ENCODE assay signal across 18 cellular contexts in the genomic region with DNA sequence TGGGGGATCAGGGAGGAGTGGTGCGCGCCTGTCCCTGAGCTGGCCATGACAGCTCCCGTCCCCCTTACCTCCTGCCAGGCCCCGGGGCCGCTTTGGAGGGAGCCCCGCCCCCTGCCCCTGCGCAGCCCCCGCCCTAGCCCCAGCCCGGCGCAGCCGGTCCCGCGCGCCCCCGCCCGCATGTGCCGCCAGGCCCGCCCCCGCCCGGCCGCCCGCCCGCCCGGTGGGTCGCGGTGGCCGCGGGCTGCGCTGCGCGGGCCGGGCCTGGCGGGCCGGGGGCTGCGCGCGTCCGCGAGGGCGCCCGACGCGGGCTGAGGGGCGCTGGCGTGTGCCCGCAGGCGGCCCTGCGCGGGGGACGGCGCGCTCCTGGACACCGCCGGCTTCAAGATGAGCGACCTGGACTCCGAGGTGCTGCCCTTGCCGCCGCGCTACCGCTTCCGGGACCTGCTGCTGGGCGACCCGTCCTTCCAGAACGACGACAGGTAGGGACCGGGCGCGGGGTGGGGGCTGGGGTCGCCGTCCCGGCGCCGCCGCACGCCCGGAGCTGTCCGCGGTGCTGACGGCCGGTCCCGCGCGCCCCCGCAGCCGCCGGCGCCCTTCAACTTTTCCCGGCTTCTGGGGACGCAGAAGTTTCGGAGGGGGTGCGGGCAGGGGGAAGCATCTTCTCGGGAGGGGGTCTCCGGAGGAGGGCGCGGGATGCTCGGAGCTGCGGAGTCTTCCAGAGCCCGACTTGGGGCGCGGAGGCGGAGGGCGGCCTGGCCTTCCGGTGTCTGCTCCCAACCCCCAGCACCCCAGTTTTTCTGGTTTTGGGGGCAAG. TPM values are rescaled to one million over a fixed set of nuclear protein-coding genes. Genes with fewer than 3 reads are reported as not detected.
DNase-seq lines count a peak whose midpoint lies in the region; ATAC-seq, FAIRE-seq and TF ChIP-seq lines count a peak whose summit lies in the region.
"Had no signal": no experiment of that assay in that cellular context is flagged by ENCODE, and none has a peak within 500 bp of the region (broad histone marks: within the 10 kb centered on the region; RNA-seq: fewer than 3 reads in every experiment).

No MANE protein-coding gene starts in this region.

- no peak overlapping the region for H3K9ac ChIP-seq in IMR-90 (ENCODE audit: low read depth, low read length)
- H3K9ac ChIP-seq in endothelial cell of umbilical vein (replicated peaks; ENCODE audit: extremely low read depth, insufficient read depth, low read length), result no peak overlapping the region

- no peak overlapping the region for H3K56ac ChIP-seq in IMR-90 (ENCODE audit: extremely low read depth, insufficient read depth, low read length)

- H3K4me3 ChIP-seq in IMR-90 (ENCODE audit: insufficient read depth, low read depth, low read length), result no peak overlapping the region
- no peak overlapping the region for H3K4me3 ChIP-seq in endothelial cell of umbilical vein (replicated peaks in 1 of 3; ENCODE audit: insufficient read depth in 1 of 3, low read depth in 1 of 3, low read length in 3 of 3)
- H3K4me3 ChIP-seq in neuron (ENCODE audit: low read length), result peak overlapping the region; percentile 14

- H2BK120ac ChIP-seq in IMR-90 (ENCODE audit: low read depth, low read length), result no peak overlapping the region

- H4K20me1 ChIP-seq in IMR-90 (ENCODE audit: insufficient read depth, low read length) (no peaks in the 10 kb centered on the region), endothelial cell of umbilical vein (replicated peaks; ENCODE audit: control insufficient read depth, extremely low read depth, insufficient read depth, low read length) (no peaks in the 10 kb centered on the region)

- intact Hi-C loops in IMR-90 (cut with micrococcal nuclease) (no loop called here), endothelial cell of umbilical vein (cut with micrococcal nuclease) (no loop called here)

- H3K18ac ChIP-seq in IMR-90 (ENCODE audit: low read depth, low read length), result no peak overlapping the region

- H3K27ac ChIP-seq in IMR-90 (ENCODE audit: insufficient read depth, low read length) (no peak overlapping the region), endothelial cell of umbilical vein (ENCODE audit: insufficient read depth, low read depth, low read length) (no peak overlapping the region)
- H3K27ac ChIP-seq: 22Rv1 had no signal

- no peak overlapping the region for H3K14ac ChIP-seq in IMR-90 (replicated peaks; ENCODE audit: low read depth, low read length)

- CTCF ChIA-PET in IMR-90 (lab: Yijun Ruan, JAX) (interaction anchor here (1.4 kb wide), 1 partner anchor 18 kb away, joined by 3 read pairs; no protein-coding TSS in a partner anchor), endothelial cell of umbilical vein (lab: Charles Lee) (interaction anchor here (1.2 to 1.4 kb wide), 2 partner anchors 12 to 18 kb away, joined by 3 to 4 read pairs; no protein-coding TSS in a partner anchor)

- H3K23ac ChIP-seq in IMR-90 (ENCODE audit: low read depth, low read length), result no peak overlapping the region

- H2AK9ac ChIP-seq in IMR-90 (replicated peaks; ENCODE audit: low read depth, low read length, poor library complexity), result no peak overlapping the region

- TF ChIP-seq CTCF in IMR-90 (conservative IDR thresholded peaks at IDR 0.05; ENCODE audit: low read depth, low read length) (no peak), endothelial cell of umbilical vein (IDR thresholded peaks at IDR 0.05; ENCODE audit: extremely low read depth in 1 of 2, insufficient read depth in 1 of 2, low read depth in 1 of 2, low read length in 2 of 2) (no peak)

- POLR2A ChIA-PET in IMR-90 (lab: Charles Lee; ENCODE audit: unreplicated experiment), result no interaction called here
- POLR2A ChIA-PET in endothelial cell of umbilical vein (lab: Charles Lee), result interaction anchor here (0.6 kb wide), 1 partner anchor 1258 kb away, joined by 3 read pairs; no protein-coding TSS in a partner anchor

- H3K9me1 ChIP-seq in IMR-90 (ENCODE audit: insufficient read depth, low read length) (no peaks in the 10 kb centered on the region), endothelial cell of umbilical vein (replicated peaks; ENCODE audit: control insufficient read depth, extremely low read depth, insufficient read depth, low read length) (no peaks in the 10 kb centered on the region)

- no peak overlapping the region for H2BK5ac ChIP-seq in IMR-90 (ENCODE audit: low read depth, low read length, poor library complexity, severe bottlenecking)

- H3K36me3 ChIP-seq in IMR-90 (ENCODE audit: control insufficient read depth, insufficient read depth, low read length) (no peaks in the 10 kb centered on the region), endothelial cell of umbilical vein (ENCODE audit: control insufficient read depth in 2 of 2, extremely low read depth in 1 of 2, insufficient read depth in 2 of 2, low read length in 2 of 2) (no peaks in the 10 kb centered on the region), neuron (ENCODE audit: insufficient read depth, low read length) (no peaks in the 10 kb centered on the region)

- H3K4me1 ChIP-seq in IMR-90 (ENCODE audit: control insufficient read depth, insufficient read depth, low read length), result no peaks in the 10 kb centered on the region
- H3K4me1 ChIP-seq in endothelial cell of umbilical vein (ENCODE audit: control insufficient read depth, extremely low read depth, insufficient read depth, low read length), result peaks cover 6% of the 10 kb centered on the region
- H3K4me1 ChIP-seq in neuron (ENCODE audit: insufficient read depth, low read length), result no peaks in the 10 kb centered on the region

- TF ChIP-seq POLR2A in IMR-90 (IDR thresholded peaks at IDR 0.05; ENCODE audit: low read depth, low read length) (no peak), endothelial cell of umbilical vein (IDR thresholded peaks at IDR 0.05; ENCODE audit: low read depth, low read length) (no peak)

- no TSS peak for BruUV-seq in IMR-90 (replicated peaks; lab: Mats Ljungman, UMichigan)
- BruUV-seq in endothelial cell of umbilical vein (replicated peaks; lab: Mats Ljungman, UMichigan), result no TSS peak

- in situ Hi-C loops in IMR-90 (cut with MboI; ENCODE audit: low sequenced_read_pairs), result no loop called here

- H2AFZ ChIP-seq in IMR-90 (replicated peaks; ENCODE audit: low read length, poor library complexity) (no peak overlapping the region), endothelial cell of umbilical vein (ENCODE audit: low read depth, low read length) (no peak overlapping the region), neuron (ENCODE audit: low read depth, low read length) (no peak overlapping the region)

- H2BK15ac ChIP-seq in IMR-90 (ENCODE audit: low read depth, low read length), result no peak overlapping the region

- H3K9me3 ChIP-seq in IMR-90 (ENCODE audit: control insufficient read depth, insufficient read depth, low read length) (no peaks in the 10 kb centered on the region), endothelial cell of umbilical vein (replicated peaks; ENCODE audit: control insufficient read depth, insufficient read depth, low read length) (no peaks in the 10 kb centered on the region), neuron (ENCODE audit: low read length) (no peaks in the 10 kb centered on the region)

- H4K91ac ChIP-seq in IMR-90 (ENCODE audit: insufficient read depth, low read depth, low read length), result no peak overlapping the region

- no peak overlapping the region for H4K8ac ChIP-seq in IMR-90 (ENCODE audit: low read depth in 2 of 2, low read length in 2 of 2)

- H2AK5ac ChIP-seq in IMR-90 (ENCODE audit: low read depth, low read length), result no peak overlapping the region

- FAIRE-seq in endothelial cell of umbilical vein (lab: Jason Lieb, UNC), result no peak
- FAIRE-seq: HTR-8/SVneo, islet of Langerhans had no signal

- no peaks in the 10 kb centered on the region for H3K79me2 ChIP-seq in endothelial cell of umbilical vein (ENCODE audit: control insufficient read depth, insufficient read depth, low read length)

- TF ChIP-seq RAD21 in IMR-90 (IDR thresholded peaks at IDR 0.05; ENCODE audit: low read length), result no peak

- dilution Hi-C loops in IMR-90 (cut with HindIII; ENCODE audit: low sequenced_read_pairs, unreplicated experiment), result no loop called here
- dilution Hi-C loops in endothelial cell of umbilical vein (cut with MboI; ENCODE audit: extremely low pct_ligation_motif_present, low sequenced_read_pairs), result no loop called here

- 3% methylated on average over 6 of the region's 103 CpGs; no CpG with 5 or more reads in 1 of the 2 experiments for WGBS in IMR-90 (ENCODE audit: extremely low coverage in 2 of 2, insufficient read length in 1 of 2), 2 experiments

- no peak overlapping the region for H4K5ac ChIP-seq in IMR-90 (ENCODE audit: low read depth, low read length)

- H2BK20ac ChIP-seq in IMR-90 (ENCODE audit: low read depth, low read length), result no peak overlapping the region

- H3K79me1 ChIP-seq in IMR-90 (ENCODE audit: low read depth in 1 of 2, low read length in 2 of 2), result no peaks in the 10 kb centered on the region

- H3K4ac ChIP-seq in IMR-90 (ENCODE audit: low read depth, low read length), result no peak overlapping the region

- H3K27me3 ChIP-seq in IMR-90 (ENCODE audit: control insufficient read depth, insufficient read depth, low read length) (peaks cover 29% of the 10 kb centered on the region), endothelial cell of umbilical vein (ENCODE audit: control insufficient read depth in 2 of 2, insufficient read depth in 2 of 2, low read length in 2 of 2) (peaks cover 13 to 28% of the 10 kb centered on the region in 2 experiments), neuron (ENCODE audit: insufficient read depth, low read length) (peaks cover 84% of the 10 kb centered on the region)

- H3K4me2 ChIP-seq in IMR-90 (ENCODE audit: low read depth, low read length) (no peak overlapping the region), endothelial cell of umbilical vein (ENCODE audit: insufficient read depth, low read length) (no peak overlapping the region)

- ATAC-seq in IMR-90 (ENCODE audit: low read depth) (peak; percentile 29; the same call in 1 of the 2 replicates), GM18498 (IDR thresholded peaks at IDR 0.05; ENCODE audit: unreplicated experiment) (no peak), HG03521 (IDR thresholded peaks at IDR 0.05; ENCODE audit: unreplicated experiment) (no peak), GM21528 (IDR thresholded peaks at IDR 0.05; ENCODE audit: low FRiP score, unreplicated experiment) (no peak)
- ATAC-seq: effector memory CD8-positive, alpha-beta T cell had no signal

- DNase-seq in DMS53 (lab: John Stamatoyannopoulos, UW), result peak; percentile 25
- no peak for DNase-seq in DMS53 treated with DMSO at 0.1 percent for 48 hours (lab: John Stamatoyannopoulos, UW; ENCODE audit: unreplicated experiment)
- no peak for DNase-seq in IMR-90
- no peak for DNase-seq in endothelial cell of umbilical vein (ENCODE audit: low read depth, low spot score)
- DNase-seq: activated CD8-positive, alpha-beta memory T cell treated with anti-CD3 and anti-CD28 coated beads, Interleukin-2, amount 50 U/mL, for 48 hours; activated naive CD4-positive, alpha-beta T cell treated with Interleukin-2 at 50 U/mL for 16 hours; CD4-positive, CD25-positive, alpha-beta regulatory T cell; effector memory CD8-positive, alpha-beta T cell had no signal

RNA-seq across cellular contexts. Expression of a gene that starts 12.5 kb away (rescaled TPM):
- total RNA-seq in IMR-90 (2012; rRNA removed) (not detected in 2 replicates), endothelial cell of umbilical vein (not detected in 2 replicates)
- polyA plus RNA-seq in IMR-90 (2012; rRNA removed) (not detected in 2 replicates), endothelial cell of umbilical vein (not detected in 2 replicates)
- not detected in 2 replicates for polyA plus RNA-seq in IMR-90 (2012; cell fraction: cytosol; rRNA removed)
- polyA plus RNA-seq in IMR-90 (2012; cell fraction: nucleus; rRNA removed; ENCODE audit: low replicate concordance), result 0.02 TPM in 1 of 2 replicates, not detected in the other
- polyA plus RNA-seq in endothelial cell of umbilical vein (2011; cell fraction: cytosol; rRNA removed), result not detected in 2 replicates
- not detected in 2 replicates for polyA plus RNA-seq in endothelial cell of umbilical vein (2011; cell fraction: nucleus; rRNA removed)
- polyA plus RNA-seq in endothelial cell of umbilical vein (2012), result 0.12 TPM in 1 of 2 replicates, not detected in the other
- not detected in 2 replicates for polyA minus RNA-seq in endothelial cell of umbilical vein
- polyA minus RNA-seq in endothelial cell of umbilical vein (2011; cell fraction: cytosol; rRNA and poly(A)+ RNA removed), result not detected
- polyA minus RNA-seq in endothelial cell of umbilical vein (2011; cell fraction: nucleus; rRNA and poly(A)+ RNA removed), result not detected in 2 replicates
- total RNA-seq: CD4-positive, CD25-positive, alpha-beta regulatory T cell; fibroblast of villous mesenchyme; T-helper 1 cell treated with Interleukin-12 subunit alpha and Interleukin-12 subunit beta and Interleukin-4 antibody, amounts not matched to agents 30 ng/mL and 1 ng/mL, for 36 hours had no signal
- polyA plus RNA-seq: CD4-positive, CD25-positive, alpha-beta regulatory T cell had no signal

RNA-seq across cellular contexts. Expression of a gene that starts 15.2 kb away (rescaled TPM):
- total RNA-seq in IMR-90 (2012; rRNA removed), result not detected in 2 replicates
- not detected in 2 replicates for polyA plus RNA-seq in IMR-90 (2012; rRNA removed)
- not detected in 2 replicates for polyA plus RNA-seq in IMR-90 (2012; cell fraction: cytosol; rRNA removed)
- not detected in 2 replicates for polyA plus RNA-seq in IMR-90 (2012; cell fraction: nucleus; rRNA removed; ENCODE audit: low replicate concordance)
- total RNA-seq in endothelial cell of umbilical vein, result not detected in 2 replicates
- not detected in 2 replicates for polyA plus RNA-seq in endothelial cell of umbilical vein
- polyA plus RNA-seq in endothelial cell of umbilical vein (2011; cell fraction: cytosol; rRNA removed), result not detected in 2 replicates
- polyA plus RNA-seq in endothelial cell of umbilical vein (2011; cell fraction: nucleus; rRNA removed), result not detected in 2 replicates
- not detected in 2 replicates for polyA plus RNA-seq in endothelial cell of umbilical vein (2012)
- polyA minus RNA-seq in endothelial cell of umbilical vein, result not detected in 2 replicates
- polyA minus RNA-seq in endothelial cell of umbilical vein (2011; cell fraction: cytosol; rRNA and poly(A)+ RNA removed), result not detected
- polyA minus RNA-seq in endothelial cell of umbilical vein (2011; cell fraction: nucleus; rRNA and poly(A)+ RNA removed), result not detected in 2 replicates
- total RNA-seq: CD4-positive, CD25-positive, alpha-beta regulatory T cell; fibroblast of villous mesenchyme; mucosa of gallbladder; T-helper 1 cell treated with Interleukin-12 subunit alpha and Interleukin-12 subunit beta and Interleukin-4 antibody, amounts not matched to agents 30 ng/mL and 1 ng/mL, for 36 hours had no signal
- polyA plus RNA-seq: CD4-positive, CD25-positive, alpha-beta regulatory T cell had no signal

RNA-seq across cellular contexts. Expression of a gene that starts 51.3 kb away (rescaled TPM):
- not detected in 2 replicates for total RNA-seq in IMR-90 (2012; rRNA removed)
- polyA plus RNA-seq in IMR-90 (2012; rRNA removed), result not detected in 2 replicates
- not detected in 2 replicates for polyA plus RNA-seq in IMR-90 (2012; cell fraction: cytosol; rRNA removed)
- not detected in 2 replicates for polyA plus RNA-seq in IMR-90 (2012; cell fraction: nucleus; rRNA removed; ENCODE audit: low replicate concordance)
- total RNA-seq in endothelial cell of umbilical vein, result not detected in 2 replicates
- polyA plus RNA-seq in endothelial cell of umbilical vein, result not detected in 2 replicates
- polyA plus RNA-seq in endothelial cell of umbilical vein (2011; cell fraction: cytosol; rRNA removed), result not detected in 2 replicates
- polyA plus RNA-seq in endothelial cell of umbilical vein (2011; cell fraction: nucleus; rRNA removed), result not detected in 2 replicates
- polyA plus RNA-seq in endothelial cell of umbilical vein (2012), result not detected in 2 replicates
- not detected in 2 replicates for polyA minus RNA-seq in endothelial cell of umbilical vein
- polyA minus RNA-seq in endothelial cell of umbilical vein (2011; cell fraction: cytosol; rRNA and poly(A)+ RNA removed), result not detected
- polyA minus RNA-seq in endothelial cell of umbilical vein (2011; cell fraction: nucleus; rRNA and poly(A)+ RNA removed), result not detected in 2 replicates
- total RNA-seq: CD4-positive, CD25-positive, alpha-beta regulatory T cell; fibroblast of villous mesenchyme; mucosa of gallbladder; T-helper 1 cell treated with Interleukin-12 subunit alpha and Interleukin-12 subunit beta and Interleukin-4 antibody, amounts not matched to agents 30 ng/mL and 1 ng/mL, for 36 hours had no signal
- polyA plus RNA-seq: CD4-positive, CD25-positive, alpha-beta regulatory T cell had no signal
